ENCODE assay signal across 13 cellular contexts in the genomic region with DNA sequence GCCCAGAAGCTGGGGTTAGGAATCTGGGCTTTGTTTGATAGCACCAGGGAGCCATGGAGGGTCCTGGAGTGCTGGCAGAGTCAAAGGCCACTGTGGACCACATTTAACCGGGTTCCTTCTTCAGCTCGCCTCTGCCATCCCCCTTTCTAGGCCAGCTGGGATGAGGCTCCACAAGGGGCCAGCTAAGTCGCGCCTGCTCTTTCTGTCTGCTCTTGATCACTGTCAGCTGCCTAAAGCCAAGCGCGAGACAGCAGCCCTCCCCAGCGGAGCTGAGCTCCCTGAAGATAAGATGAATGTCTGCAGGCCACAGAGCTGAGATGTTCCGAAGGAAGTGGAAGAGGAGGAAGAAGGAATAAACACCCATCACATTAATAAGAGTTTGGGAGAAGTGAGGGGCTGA.
"Had no signal": no experiment of that assay in that cellular context is flagged by ENCODE, and none has a peak within 500 bp of the region (broad histone marks: within the 10 kb centered on the region; RNA-seq: fewer than 3 reads in every experiment).

No MANE protein-coding gene starts in this region.

- H3K27me3 Mint-ChIP-seq: activated B cell treated with CpG ODN at 0.5 μM for 24 hours; activated naive CD4-positive, alpha-beta T cell treated with anti-CD3 and anti-CD28 coated beads, Interleukin-2, amount 50 U/mL, for 24 hours had no signal

- H3K4me1 Mint-ChIP-seq: activated B cell treated with CpG ODN at 0.5 μM for 24 hours; activated CD4-positive, alpha-beta T cell treated with anti-CD3 and anti-CD28 coated beads, Interleukin-2, amount 10 ng/mL, durations not matched to agents 24 days and 14 days; activated naive CD4-positive, alpha-beta T cell treated with anti-CD3 and anti-CD28 coated beads, Interleukin-2, amount 50 U/mL, for 24 hours; central memory CD8-positive, alpha-beta T cell had no signal

- H3K4me1 ChIP-seq: stomach, vagina had no signal

- H3K9me3 Mint-ChIP-seq: activated CD4-positive, alpha-beta T cell treated with anti-CD3 and anti-CD28 coated beads, Interleukin-2, amount 10 ng/mL, durations not matched to agents 24 days and 14 days; activated naive CD4-positive, alpha-beta T cell treated with anti-CD3 and anti-CD28 coated beads, Interleukin-2, amount 50 U/mL, for 24 hours; activated T-helper 2 cell treated with anti-CD3 and anti-CD28 coated beads, Interferon-gamma antibody, Interleukin-2, Interleukin-4, amounts not matched to agents 10 μg/mL and 5 μg/mL and 100 μg/mL, durations not matched to agents 14 hours and 24 hours and 36 hours; central memory CD8-positive, alpha-beta T cell; endodermal cell; nephron progenitor cell; T-helper 1 cell treated with Interleukin-12 subunit alpha and Interleukin-12 subunit beta and Interleukin-4 antibody, amounts not matched to agents 30 μg/mL and 1 μg/mL, for 36 hours had no signal

- H3K36me3 Mint-ChIP-seq: activated naive CD4-positive, alpha-beta T cell treated with anti-CD3 and anti-CD28 coated beads, Interleukin-2, amount 50 U/mL, for 24 hours had no signal

- DNase-seq: activated B cell treated with CpG ODN at 0.5 μM for 24 hours; activated CD4-positive, alpha-beta T cell treated with anti-CD3 and anti-CD28 coated beads, Interleukin-2, amount 10 ng/mL, durations not matched to agents 24 days and 14 days; activated CD8-positive, alpha-beta memory T cell treated with anti-CD3 and anti-CD28 coated beads for 24 hours; dermis blood vessel endothelial cell; endodermal cell; erythroblast; nephron progenitor cell; stomach had no signal

- H3K4me3 Mint-ChIP-seq: activated B cell treated with CpG ODN at 0.5 μM for 24 hours; activated CD4-positive, alpha-beta T cell treated with anti-CD3 and anti-CD28 coated beads, Interleukin-2, amount 10 ng/mL, durations not matched to agents 24 days and 14 days; activated naive CD4-positive, alpha-beta T cell treated with anti-CD3 and anti-CD28 coated beads, Interleukin-2, amount 50 U/mL, for 24 hours; central memory CD8-positive, alpha-beta T cell; endodermal cell; nephron progenitor cell; T-helper 1 cell treated with Interleukin-12 subunit alpha and Interleukin-12 subunit beta and Interleukin-4 antibody, amounts not matched to agents 30 μg/mL and 1 μg/mL, for 36 hours had no signal

- H3K9me3 ChIP-seq: stomach, vagina had no signal

- H3K36me3 ChIP-seq: stomach, vagina had no signal

- H3K27me3 ChIP-seq: vagina had no signal

- H3K4me3 ChIP-seq: stomach, vagina had no signal

- H3K27ac ChIP-seq: stomach, vagina had no signal

- H3K27ac Mint-ChIP-seq: activated B cell treated with CpG ODN at 0.5 μM for 24 hours; activated CD4-positive, alpha-beta T cell treated with anti-CD3 and anti-CD28 coated beads, Interleukin-2, amount 10 ng/mL, durations not matched to agents 24 days and 14 days; activated naive CD4-positive, alpha-beta T cell treated with anti-CD3 and anti-CD28 coated beads, Interleukin-2, amount 50 U/mL, for 24 hours; activated T-helper 2 cell treated with anti-CD3 and anti-CD28 coated beads, Interferon-gamma antibody, Interleukin-2, Interleukin-4, amounts not matched to agents 10 μg/mL and 5 μg/mL and 100 μg/mL, durations not matched to agents 14 hours and 24 hours and 36 hours; endodermal cell; nephron progenitor cell; T-helper 1 cell treated with Interleukin-12 subunit alpha and Interleukin-12 subunit beta and Interleukin-4 antibody, amounts not matched to agents 30 μg/mL and 1 μg/mL, for 36 hours had no signal
